Comparison of ENCODE assay signal across 12 cellular contexts in genomic region chr22:23676841-23677700, GRCh38. TPM values are rescaled to one million over a fixed set of nuclear protein-coding genes. Genes with fewer than 3 reads are reported as not detected.
"Had no signal": no experiment of that assay in that cellular context is flagged by ENCODE, and none has a peak within 500 bp of the region (broad histone marks: within the 10 kb centered on the region; RNA-seq: fewer than 3 reads in every experiment).

No MANE protein-coding gene starts in this region.

RNA-seq across cellular contexts. Expression of gene RGL4, which starts 13.7 kb away (rescaled TPM):
- total RNA-seq: cardiac muscle cell, dermis microvascular lymphatic vessel endothelial cell, epithelial cell of proximal tubule, fibroblast of lung, foreskin keratinocyte, hepatocyte, neural crest cell, right lobe of liver, SJSA1, smooth muscle cell, subcutaneous adipose tissue had no signal
- polyA plus RNA-seq: fibroblast of lung, foreskin keratinocyte had no signal

RNA-seq across cellular contexts. Expression of gene DRICH1, which starts 45.0 kb away (rescaled TPM):
- total RNA-seq: cardiac muscle cell, dermis microvascular lymphatic vessel endothelial cell, epithelial cell of proximal tubule, fibroblast of lung, hepatocyte, left cardiac atrium, neural crest cell, SJSA1, smooth muscle cell had no signal
- polyA plus RNA-seq: cardiac muscle cell, fibroblast of lung, hepatocyte, smooth muscle cell had no signal
